Comparison of ENCODE assay signal across 8 cellular contexts in the genomic region with DNA sequence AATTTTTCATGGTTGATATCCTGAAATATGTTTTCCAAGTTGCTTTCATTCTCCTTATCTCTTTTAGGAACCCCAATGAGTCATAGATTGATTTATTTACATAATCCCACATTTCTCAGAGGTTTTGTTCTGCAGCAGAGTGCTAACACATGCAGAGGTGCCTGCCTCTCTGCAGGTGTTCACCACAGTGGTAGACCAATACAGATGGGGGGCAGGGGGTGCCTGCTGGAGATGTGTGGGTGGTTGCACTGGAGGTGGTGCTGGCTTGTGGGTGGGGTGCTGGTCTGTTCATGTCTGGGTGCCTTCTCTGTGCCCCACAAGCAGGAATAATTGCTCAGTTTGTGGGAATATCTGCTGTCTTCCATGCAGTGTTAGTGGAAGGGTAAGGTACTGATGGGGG.
"Had no signal": no experiment of that assay in that cellular context is flagged by ENCODE, and none has a peak within 500 bp of the region (broad histone marks: within the 10 kb centered on the region; RNA-seq: fewer than 3 reads in every experiment).

No MANE protein-coding gene starts in this region.

- DNase-seq: GM23248, GOT3, H7, HFFc6, IMR-90 had no signal

- H3K4me3 Mint-ChIP-seq: HFFc6 had no signal

- H3K4me1 ChIP-seq: HAP-1 had no signal

- ATAC-seq: HCT116, K562 had no signal

- H3K4me3 ChIP-seq: GM23248, HAP-1, K562 had no signal

- H3K27ac Mint-ChIP-seq: HFFc6 had no signal

- H3K9me3 Mint-ChIP-seq: HFFc6 had no signal

- H2AFZ ChIP-seq: GM23248 had no signal

- H3K9me3 ChIP-seq: HAP-1 had no signal

- H3K27ac ChIP-seq: GM23248 had no signal

- H3K36me3 ChIP-seq: HAP-1 had no signal
